Comparison of ENCODE assay signal across 23 cellular contexts in genomic region chr18:26040051-26040656, GRCh38. TPM values are rescaled to one million over a fixed set of nuclear protein-coding genes. Genes with fewer than 3 reads are reported as not detected.
DNase-seq lines count a peak whose midpoint lies in the region; ATAC-seq, FAIRE-seq and TF ChIP-seq lines count a peak whose summit lies in the region.
"Had no signal": no experiment of that assay in that cellular context is flagged by ENCODE, and none has a peak within 500 bp of the region (broad histone marks: within the 10 kb centered on the region; RNA-seq: fewer than 3 reads in every experiment).

No MANE protein-coding gene starts in this region.

- no peaks in the 10 kb centered on the region for H3K27me3 ChIP-seq in astrocyte (ENCODE audit: insufficient read depth, low read length)

- DNase-seq in natural killer cell (no peak), astrocyte (ENCODE audit: low read depth) (no peak), foreskin melanocyte (peak; percentile 11), RKO (ENCODE audit: low spot score) (no peak), 8988T (no peak), ecto neural progenitor cell (ENCODE audit: low spot score) (no peak)
- DNase-seq in natural killer cell treated with Interleukin-12 subunit alpha and Interleukin-12 subunit beta and Interleukin-15 and Interleukin-18, amount 100 ng/mL, for 72 hours (ENCODE audit: low spot score) = no peak
- DNase-seq in activated CD4-positive, alpha-beta T cell treated with anti-CD3 and anti-CD28 coated beads, Interleukin-2, amount 10 ng/mL, durations not matched to agents 24 days and 14 days = no peak
- DNase-seq: activated CD4-positive, alpha-beta T cell treated with anti-CD3 and anti-CD28 coated beads for 1 hour; activated naive CD4-positive, alpha-beta T cell treated with anti-CD3 and anti-CD28 coated beads, Interleukin-2, amount 10 ng/mL, durations not matched to agents 7 days and 5 days; AML-193; anterior cingulate cortex; COR-L47; DND-41; glutamatergic neuron; midbrain; NCI-H524 treated with DMSO at 0.1 percent for 48 hours; SHP77; stimulated activated CD8-positive, alpha-beta memory T cell treated with anti-CD3 and anti-CD28 coated beads, Interleukin-4, amount 100 ng/mL, for 48 hours had no signal

- H3K9me3 ChIP-seq in astrocyte (ENCODE audit: insufficient read depth, low read depth, low read length) = no peaks in the 10 kb centered on the region

- intact Hi-C loops in natural killer cell (cut with micrococcal nuclease) = no loop called here
- intact Hi-C loops in activated CD4-positive, alpha-beta T cell treated with anti-CD3 and anti-CD28 coated beads, Interleukin-2, amount 10 ng/mL, durations not matched to agents 24 days and 14 days (cut with micrococcal nuclease) = no loop called here

- FAIRE-seq in astrocyte (lab: Jason Lieb, UNC) = no peak
- FAIRE-seq: H1 had no signal

- H3K36me3 ChIP-seq in astrocyte (ENCODE audit: insufficient read depth, low read length) = peaks cover 21% of the 10 kb centered on the region

- H3K4me3 Mint-ChIP-seq in natural killer cell = no peak overlapping the region
- H3K4me3 Mint-ChIP-seq in natural killer cell treated with Interleukin-12 subunit alpha and Interleukin-12 subunit beta and Interleukin-15 and Interleukin-18, amount 100 ng/mL, for 72 hours = no peak overlapping the region
- peak overlapping the region; percentile 31 for H3K4me3 Mint-ChIP-seq in astrocyte (ENCODE audit: unreplicated experiment)
- H3K4me3 Mint-ChIP-seq in activated CD4-positive, alpha-beta T cell treated with anti-CD3 and anti-CD28 coated beads, Interleukin-2, amount 10 ng/mL, durations not matched to agents 24 days and 14 days = no peak overlapping the region
- H3K4me3 Mint-ChIP-seq: activated naive CD4-positive, alpha-beta T cell treated with anti-CD3 and anti-CD28 coated beads, Interleukin-2, amount 10 ng/mL, durations not matched to agents 7 days and 5 days; IgD-negative memory B cell; type B pancreatic cell had no signal

- no peaks in the 10 kb centered on the region for H3K4me1 ChIP-seq in astrocyte (ENCODE audit: insufficient read depth, low read length)

- no peak overlapping the region for H3K4me2 ChIP-seq in astrocyte (ENCODE audit: low read length)

- no peaks in the 10 kb centered on the region for H3K27me3 Mint-ChIP-seq in natural killer cell (ENCODE audit: low read depth in 2 of 2)
- no peaks in the 10 kb centered on the region for H3K27me3 Mint-ChIP-seq in natural killer cell treated with Interleukin-12 subunit alpha and Interleukin-12 subunit beta and Interleukin-15 and Interleukin-18, amount 100 ng/mL, for 72 hours
- H3K27me3 Mint-ChIP-seq in astrocyte (ENCODE audit: low read depth, unreplicated experiment) = no peaks in the 10 kb centered on the region
- H3K27me3 Mint-ChIP-seq in activated CD4-positive, alpha-beta T cell treated with anti-CD3 and anti-CD28 coated beads, Interleukin-2, amount 10 ng/mL, durations not matched to agents 24 days and 14 days = no peaks in the 10 kb centered on the region
- H3K27me3 Mint-ChIP-seq: activated naive CD4-positive, alpha-beta T cell treated with anti-CD3 and anti-CD28 coated beads, Interleukin-2, amount 10 ng/mL, durations not matched to agents 7 days and 5 days; IgD-negative memory B cell; type B pancreatic cell had no signal

- H3K36me3 Mint-ChIP-seq in natural killer cell (peaks cover 12% of the 10 kb centered on the region), astrocyte (ENCODE audit: low read depth, unreplicated experiment) (peaks cover 5% of the 10 kb centered on the region)
- H3K36me3 Mint-ChIP-seq in natural killer cell treated with Interleukin-12 subunit alpha and Interleukin-12 subunit beta and Interleukin-15 and Interleukin-18, amount 100 ng/mL, for 72 hours = peaks cover 10% of the 10 kb centered on the region
- H3K36me3 Mint-ChIP-seq in activated CD4-positive, alpha-beta T cell treated with anti-CD3 and anti-CD28 coated beads, Interleukin-2, amount 10 ng/mL, durations not matched to agents 24 days and 14 days (ENCODE audit: low read depth) = peaks cover 25% of the 10 kb centered on the region

- H4K20me1 ChIP-seq in astrocyte (ENCODE audit: insufficient read depth, low read length) = peaks cover 28% of the 10 kb centered on the region

- no peak overlapping the region for H3K4me3 ChIP-seq in astrocyte (ENCODE audit: insufficient read depth, low read depth, low read length)

- TF ChIP-seq CTCF in natural killer cell (IDR thresholded peaks at IDR 0.05) (no peak), astrocyte (IDR thresholded peaks at IDR 0.05; ENCODE audit: insufficient read depth, low read depth, low read length) (no peak)

- peaks cover 62% of the 10 kb centered on the region for H3K79me2 ChIP-seq in astrocyte (ENCODE audit: insufficient read depth, low read length)

- no peak overlapping the region for H3K27ac ChIP-seq in astrocyte (ENCODE audit: low read depth, low read length)

- no peak overlapping the region for H3K9ac ChIP-seq in astrocyte (ENCODE audit: low read length)

- no peak overlapping the region for H2AFZ ChIP-seq in astrocyte (ENCODE audit: low read depth, low read length)

- H3K9me3 Mint-ChIP-seq in natural killer cell (no peaks in the 10 kb centered on the region), astrocyte (ENCODE audit: unreplicated experiment) (no peaks in the 10 kb centered on the region)
- H3K9me3 Mint-ChIP-seq in natural killer cell treated with Interleukin-12 subunit alpha and Interleukin-12 subunit beta and Interleukin-15 and Interleukin-18, amount 100 ng/mL, for 72 hours = no peaks in the 10 kb centered on the region
- no peaks in the 10 kb centered on the region for H3K9me3 Mint-ChIP-seq in activated CD4-positive, alpha-beta T cell treated with anti-CD3 and anti-CD28 coated beads, Interleukin-2, amount 10 ng/mL, durations not matched to agents 24 days and 14 days
- H3K9me3 Mint-ChIP-seq: activated naive CD4-positive, alpha-beta T cell treated with anti-CD3 and anti-CD28 coated beads, Interleukin-2, amount 10 ng/mL, durations not matched to agents 7 days and 5 days had no signal

- ATAC-seq in natural killer cell = peak in 2 of 3 donors; percentile 44 to 61
- no peak for ATAC-seq in natural killer cell treated with Interleukin-12 subunit alpha and Interleukin-12 subunit beta and Interleukin-15 and Interleukin-18, amount 100 ng/mL, for 72 hours
- ATAC-seq: sciatic nerve had no signal

- H3K27ac Mint-ChIP-seq in natural killer cell = peak overlapping the region; percentile 39 to 46
- peak overlapping the region in 1 of 2 donors; percentile 74 for H3K27ac Mint-ChIP-seq in natural killer cell treated with Interleukin-12 subunit alpha and Interleukin-12 subunit beta and Interleukin-15 and Interleukin-18, amount 100 ng/mL, for 72 hours
- H3K27ac Mint-ChIP-seq in astrocyte (ENCODE audit: unreplicated experiment) = no peak overlapping the region
- no peak overlapping the region for H3K27ac Mint-ChIP-seq in activated CD4-positive, alpha-beta T cell treated with anti-CD3 and anti-CD28 coated beads, Interleukin-2, amount 10 ng/mL, durations not matched to agents 24 days and 14 days
- H3K27ac Mint-ChIP-seq: activated naive CD4-positive, alpha-beta T cell treated with anti-CD3 and anti-CD28 coated beads, Interleukin-2, amount 10 ng/mL, durations not matched to agents 7 days and 5 days; type B pancreatic cell had no signal

- H3K4me1 Mint-ChIP-seq in natural killer cell (peaks cover 35 to 43% of the 10 kb centered on the region in 2 donors), astrocyte (ENCODE audit: low read depth, unreplicated experiment) (peaks cover 6% of the 10 kb centered on the region)
- H3K4me1 Mint-ChIP-seq in natural killer cell treated with Interleukin-12 subunit alpha and Interleukin-12 subunit beta and Interleukin-15 and Interleukin-18, amount 100 ng/mL, for 72 hours (ENCODE audit: low read depth in 2 of 2) = peaks cover 21 to 25% of the 10 kb centered on the region in 2 donors
- peaks cover 9% of the 10 kb centered on the region for H3K4me1 Mint-ChIP-seq in activated CD4-positive, alpha-beta T cell treated with anti-CD3 and anti-CD28 coated beads, Interleukin-2, amount 10 ng/mL, durations not matched to agents 24 days and 14 days

RNA-seq across cellular contexts. Expression of gene SS18, which starts 50.3 kb away (rescaled TPM):
- total RNA-seq in natural killer cell (10 to 100 TPM; 72.2 to 92.2 (median 77.7) TPM), astrocyte (113 and 120 TPM in 2 replicates)
- 10 to 100 TPM; 69.5 to 81.4 TPM for total RNA-seq in natural killer cell treated with Interleukin-12 subunit alpha and Interleukin-12 subunit beta and Interleukin-15 and Interleukin-18, amount 100 ng/mL, for 72 hours
- 66.2 and 70.8 TPM in 2 replicates for total RNA-seq in activated CD4-positive, alpha-beta T cell treated with anti-CD3 and anti-CD28 coated beads, Interleukin-2, amount 10 ng/mL, durations not matched to agents 24 days and 14 days

Comparison
In these comparisons a context has a peak if more than half of its experiments do, and no peak if none do; other contexts are left out.
1. ATAC-seq: peak in natural killer cell (2 of 3); none in natural killer cell treated with Interleukin-12 subunit alpha and Interleukin-12 subunit beta and Interleukin-15 and Interleukin-18, amount 100 ng/mL, for 72 hours (0 of 2).
2. H3K27ac Mint-ChIP-seq: peak in natural killer cell (2 of 2); none in astrocyte (single experiment) and activated CD4-positive, alpha-beta T cell treated with anti-CD3 and anti-CD28 coated beads, Interleukin-2, amount 10 ng/mL, durations not matched to agents 24 days and 14 days (single experiment).